ENCODE assay signal across 10 cellular contexts in the genomic region with DNA sequence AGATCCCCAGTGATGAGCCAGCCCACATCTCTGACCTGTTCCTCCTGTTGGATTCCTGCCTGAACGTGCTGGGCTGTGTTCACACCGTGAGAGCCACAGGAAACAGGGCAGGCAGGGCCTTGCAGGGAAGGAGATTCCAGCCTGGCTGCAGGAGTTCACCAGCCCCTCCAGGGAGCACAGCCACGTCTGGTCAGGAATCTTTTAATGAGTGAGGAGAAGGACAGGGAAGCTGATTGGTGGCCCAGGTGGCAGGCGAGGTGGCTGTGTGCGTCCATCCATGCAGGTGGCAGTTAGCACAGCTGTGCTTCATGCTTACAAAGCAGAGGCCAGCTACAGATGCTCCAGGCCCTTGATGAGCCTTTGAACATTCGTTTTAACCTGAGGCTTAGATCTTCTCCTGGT. TPM values are rescaled to one million over a fixed set of nuclear protein-coding genes. Genes with fewer than 3 reads are reported as not detected.
DNase-seq lines count a peak whose midpoint lies in the region; ATAC-seq and TF ChIP-seq lines count a peak whose summit lies in the region.
"Had no signal": no experiment of that assay in that cellular context is flagged by ENCODE, and none has a peak within 500 bp of the region (broad histone marks: within the 10 kb centered on the region; RNA-seq: fewer than 3 reads in every experiment).

No MANE protein-coding gene starts in this region.

- H3K4me3 Mint-ChIP-seq in GM23338 = no peak overlapping the region
- H3K4me3 Mint-ChIP-seq in activated T-cell treated with anti-CD3 and anti-CD28 coated beads, Interleukin-2, amount 50 U/mL, for 4 hours = no peak overlapping the region

- no peak overlapping the region for H3K27ac ChIP-seq in GM23338 (ENCODE audit: low read depth)
- H3K27ac ChIP-seq in uterus = no peak overlapping the region
- H3K27ac ChIP-seq in effector memory CD4-positive, alpha-beta T cell (ENCODE audit: insufficient read depth, low read length, poor library complexity, severe bottlenecking) = no peak overlapping the region

- no peak for TF ChIP-seq POLR2A in uterus (IDR thresholded peaks at IDR 0.05)

- intact Hi-C loops in uterus (cut with DNase I; ENCODE audit: low total_unique reads) = no loop called here

- H3K4me1 Mint-ChIP-seq in GM23338 = peaks cover 24% of the 10 kb centered on the region
- no peaks in the 10 kb centered on the region for H3K4me1 Mint-ChIP-seq in activated T-cell treated with anti-CD3 and anti-CD28 coated beads, Interleukin-2, amount 50 U/mL, for 4 hours (ENCODE audit: low read depth)

- no peaks in the 10 kb centered on the region; the same call in 1 of the 2 replicates for H3K9me2 ChIP-seq in GM23338 (ENCODE audit: insufficient read depth)

- H3K36me3 Mint-ChIP-seq in GM23338 (ENCODE audit: low read depth) = no peaks in the 10 kb centered on the region
- H3K36me3 Mint-ChIP-seq in activated T-cell treated with anti-CD3 and anti-CD28 coated beads, Interleukin-2, amount 50 U/mL, for 4 hours (ENCODE audit: insufficient read depth) = no peaks in the 10 kb centered on the region

- no peak; the same call in 1 of the 3 replicates for ATAC-seq in GM23338
- no peak for ATAC-seq in activated T-cell treated with anti-CD3 and anti-CD28 coated beads, Interleukin-2, amount 50 U/mL, for 4 hours
- ATAC-seq: K562 had no signal

- H3F3A ChIP-seq in GM23338 (replicated peaks; ENCODE audit: low read depth) = no peaks in the 10 kb centered on the region

- DNase-seq in ELF-1 (ENCODE audit: low read depth, low spot score) (peak; percentile 84), GM23338 (ENCODE audit: low spot score) (no peak), NCI-H526 treated with DMSO at 0.1 percent for 48 hours (lab: John Stamatoyannopoulos, UW) (peak; percentile 50), glomerular visceral epithelial cell (ENCODE audit: extremely low spot score) (peak; percentile 64), uterus (no peak), AG08396 (ENCODE audit: low spot score) (no peak)
- DNase-seq in activated T-cell treated with anti-CD3 and anti-CD28 coated beads, Interleukin-2, amount 50 U/mL, for 4 hours = no peak
- DNase-seq in effector memory CD4-positive, alpha-beta T cell = no peak
- DNase-seq: NCI-H774 had no signal

- H3K36me3 ChIP-seq in GM23338 (ENCODE audit: insufficient read depth) = no peaks in the 10 kb centered on the region
- H3K36me3 ChIP-seq in uterus = no peaks in the 10 kb centered on the region
- no peaks in the 10 kb centered on the region for H3K36me3 ChIP-seq in effector memory CD4-positive, alpha-beta T cell (ENCODE audit: control insufficient read depth, insufficient read depth, low read length)

- no peaks in the 10 kb centered on the region for H3K9me3 ChIP-seq in uterus
- H3K9me3 ChIP-seq in effector memory CD4-positive, alpha-beta T cell (ENCODE audit: control insufficient read depth, low read length) = no peaks in the 10 kb centered on the region

- H3K27ac Mint-ChIP-seq in GM23338 = no peak overlapping the region

- H3K4me2 ChIP-seq in GM23338 = no peak overlapping the region

- no peak overlapping the region for H3K4me3 ChIP-seq in GM23338
- H3K4me3 ChIP-seq in uterus = no peak overlapping the region
- no peak overlapping the region for H3K4me3 ChIP-seq in effector memory CD4-positive, alpha-beta T cell (ENCODE audit: insufficient read depth, low read depth, low read length, poor library complexity, severe bottlenecking)
- H3K4me3 ChIP-seq: K562 had no signal

- H3K9me3 Mint-ChIP-seq in GM23338 = no peaks in the 10 kb centered on the region
- no peaks in the 10 kb centered on the region for H3K9me3 Mint-ChIP-seq in activated T-cell treated with anti-CD3 and anti-CD28 coated beads, Interleukin-2, amount 50 U/mL, for 4 hours

- TF ChIP-seq CTCF in GM23338 (conservative IDR thresholded peaks at IDR 0.05; ENCODE audit: low read depth in 2 of 2) = no peak
- TF ChIP-seq CTCF in uterus (IDR thresholded peaks at IDR 0.05) = no peak

- H3K27me3 ChIP-seq in GM23338 (ENCODE audit: insufficient read depth) (no peaks in the 10 kb centered on the region), uterus (no peaks in the 10 kb centered on the region)
- no peaks in the 10 kb centered on the region for H3K27me3 ChIP-seq in effector memory CD4-positive, alpha-beta T cell (replicated peaks; ENCODE audit: control insufficient read depth, insufficient read depth, low read length, poor library complexity, severe bottlenecking)

- H3K27me3 Mint-ChIP-seq in GM23338 (ENCODE audit: insufficient read depth, low read depth, poor library complexity) = peaks cover 4% of the 10 kb centered on the region
- peaks cover 7% of the 10 kb centered on the region for H3K27me3 Mint-ChIP-seq in activated T-cell treated with anti-CD3 and anti-CD28 coated beads, Interleukin-2, amount 50 U/mL, for 4 hours (ENCODE audit: low read depth)

- no peaks in the 10 kb centered on the region for H4K20me1 ChIP-seq in GM23338 (replicated peaks; ENCODE audit: insufficient read depth)

- H3K4me1 ChIP-seq in GM23338 (ENCODE audit: insufficient read depth) = peaks cover 14% of the 10 kb centered on the region
- H3K4me1 ChIP-seq in uterus = no peaks in the 10 kb centered on the region
- no peaks in the 10 kb centered on the region for H3K4me1 ChIP-seq in effector memory CD4-positive, alpha-beta T cell (ENCODE audit: control insufficient read depth, insufficient read depth, low read length, poor library complexity, severe bottlenecking)

- peak overlapping the region; percentile 32; the same call in 1 of the 2 replicates for H2AFZ ChIP-seq in GM23338

- no peaks in the 10 kb centered on the region for H3K79me2 ChIP-seq in GM23338 (replicated peaks; ENCODE audit: insufficient read depth)

TF ChIP-seq in GM23338, 12 proteins besides CTCF, POLR2A, EP300 and RAD21:
- TF ChIP-seq EZH2phosphoT487 (IDR thresholded peaks at IDR 0.05; ENCODE audit: unreplicated experiment) (no peak), JUNB (IDR thresholded peaks at IDR 0.05; ENCODE audit: unreplicated experiment) (no peak), STAT1 (IDR thresholded peaks at IDR 0.05; ENCODE audit: unreplicated experiment) (no peak), NANOG (IDR thresholded peaks at IDR 0.05; ENCODE audit: borderline replicate concordance) (no peak), CREB1 (CRISPR knock-in tag; IDR thresholded peaks at IDR 0.05; ENCODE audit: low read depth) (no peak), POLR2AphosphoS5 (IDR thresholded peaks at IDR 0.05; ENCODE audit: low read depth) (no peak), ZNF114 (CRISPR knock-in tag; IDR thresholded peaks at IDR 0.05) (no peak), EZH2 (IDR thresholded peaks at IDR 0.05; ENCODE audit: low read depth, unreplicated experiment) (no peak), ZNF331 (CRISPR knock-in tag; IDR thresholded peaks at IDR 0.05; ENCODE audit: low read depth) (no peak)
- TF ChIP-seq, protein P1, sequence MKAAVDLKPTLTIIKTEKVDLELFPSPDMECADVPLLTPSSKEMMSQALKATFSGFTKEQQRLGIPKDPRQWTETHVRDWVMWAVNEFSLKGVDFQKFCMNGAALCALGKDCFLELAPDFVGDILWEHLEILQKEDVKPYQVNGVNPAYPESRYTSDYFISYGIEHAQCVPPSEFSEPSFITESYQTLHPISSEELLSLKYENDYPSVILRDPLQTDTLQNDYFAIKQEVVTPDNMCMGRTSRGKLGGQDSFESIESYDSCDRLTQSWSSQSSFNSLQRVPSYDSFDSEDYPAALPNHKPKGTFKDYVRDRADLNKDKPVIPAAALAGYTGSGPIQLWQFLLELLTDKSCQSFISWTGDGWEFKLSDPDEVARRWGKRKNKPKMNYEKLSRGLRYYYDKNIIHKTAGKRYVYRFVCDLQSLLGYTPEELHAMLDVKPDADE (IDR thresholded peaks at IDR 0.05) = no peak
- TF ChIP-seq, protein P2, sequence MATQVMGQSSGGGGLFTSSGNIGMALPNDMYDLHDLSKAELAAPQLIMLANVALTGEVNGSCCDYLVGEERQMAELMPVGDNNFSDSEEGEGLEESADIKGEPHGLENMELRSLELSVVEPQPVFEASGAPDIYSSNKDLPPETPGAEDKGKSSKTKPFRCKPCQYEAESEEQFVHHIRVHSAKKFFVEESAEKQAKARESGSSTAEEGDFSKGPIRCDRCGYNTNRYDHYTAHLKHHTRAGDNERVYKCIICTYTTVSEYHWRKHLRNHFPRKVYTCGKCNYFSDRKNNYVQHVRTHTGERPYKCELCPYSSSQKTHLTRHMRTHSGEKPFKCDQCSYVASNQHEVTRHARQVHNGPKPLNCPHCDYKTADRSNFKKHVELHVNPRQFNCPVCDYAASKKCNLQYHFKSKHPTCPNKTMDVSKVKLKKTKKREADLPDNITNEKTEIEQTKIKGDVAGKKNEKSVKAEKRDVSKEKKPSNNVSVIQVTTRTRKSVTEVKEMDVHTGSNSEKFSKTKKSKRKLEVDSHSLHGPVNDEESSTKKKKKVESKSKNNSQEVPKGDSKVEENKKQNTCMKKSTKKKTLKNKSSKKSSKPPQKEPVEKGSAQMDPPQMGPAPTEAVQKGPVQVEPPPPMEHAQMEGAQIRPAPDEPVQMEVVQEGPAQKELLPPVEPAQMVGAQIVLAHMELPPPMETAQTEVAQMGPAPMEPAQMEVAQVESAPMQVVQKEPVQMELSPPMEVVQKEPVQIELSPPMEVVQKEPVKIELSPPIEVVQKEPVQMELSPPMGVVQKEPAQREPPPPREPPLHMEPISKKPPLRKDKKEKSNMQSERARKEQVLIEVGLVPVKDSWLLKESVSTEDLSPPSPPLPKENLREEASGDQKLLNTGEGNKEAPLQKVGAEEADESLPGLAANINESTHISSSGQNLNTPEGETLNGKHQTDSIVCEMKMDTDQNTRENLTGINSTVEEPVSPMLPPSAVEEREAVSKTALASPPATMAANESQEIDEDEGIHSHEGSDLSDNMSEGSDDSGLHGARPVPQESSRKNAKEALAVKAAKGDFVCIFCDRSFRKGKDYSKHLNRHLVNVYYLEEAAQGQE (IDR thresholded peaks at IDR 0.05; ENCODE audit: unreplicated experiment) = no peak

RNA-seq across cellular contexts. Expression of a gene that starts 10.5 kb away (rescaled TPM):
- total RNA-seq in GM23338 (2014; rRNA removed; shearing (Covaris generic)) = 2.6 and 4.4 TPM in 2 replicates
- 4.1 and 4.5 TPM in 2 replicates for polyA plus RNA-seq in GM23338 (2016; fragmentation: Nextera tagmentation; extraction: Ambion mirVana)
- total RNA-seq in activated T-cell treated with anti-CD3 and anti-CD28 coated beads, Interleukin-2, amount 50 U/mL, for 4 hours = 1 to 10 TPM in 2 of 3 donors, under 1 TPM in 1; 0.55 to 1.8 (median 1.6) TPM
- 10 to 100 TPM in 2 of 4 donors, 1 to 10 TPM in 2; 2.6 to 36.6 (median 13.1) TPM for total RNA-seq in uterus

RNA-seq across cellular contexts. Expression of a gene that starts 50.0 kb away (rescaled TPM):
- total RNA-seq in GM23338 (2014; rRNA removed; shearing (Covaris generic)) = 19.8 and 27.9 TPM in 2 replicates
- 2.8 and 4.0 TPM in 2 replicates for polyA plus RNA-seq in GM23338 (2016; fragmentation: Nextera tagmentation; extraction: Ambion mirVana)
- total RNA-seq in activated T-cell treated with anti-CD3 and anti-CD28 coated beads, Interleukin-2, amount 50 U/mL, for 4 hours = under 1 TPM; 0.24 to 0.47 (median 0.40) TPM
- 10 to 100 TPM; 15.6 to 55.2 (median 26.4) TPM for total RNA-seq in uterus
- polyA plus RNA-seq: K562 had no signal

Comparison
In these comparisons a context has a peak if more than half of its experiments do, and no peak if none do; other contexts are left out.
1. DNase-seq: peak in ELF-1 (single experiment), NCI-H526 treated with DMSO at 0.1 percent for 48 hours (single experiment) and glomerular visceral epithelial cell (single experiment); none in GM23338 (single experiment), activated T-cell treated with anti-CD3 and anti-CD28 coated beads, Interleukin-2, amount 50 U/mL, for 4 hours (single experiment), uterus (0 of 2), effector memory CD4-positive, alpha-beta T cell (0 of 3) and AG08396 (single experiment).
2. RNA of a gene that starts 50.0 kb away (total RNA-seq): 15.6 to 55.2 TPM in uterus and 19.8 to 27.9 TPM in GM23338; 0.24 to 0.47 TPM in activated T-cell treated with anti-CD3 and anti-CD28 coated beads, Interleukin-2, amount 50 U/mL, for 4 hours; every median in the first group is over 10 times any median in the second.